In the genomic region with DNA sequence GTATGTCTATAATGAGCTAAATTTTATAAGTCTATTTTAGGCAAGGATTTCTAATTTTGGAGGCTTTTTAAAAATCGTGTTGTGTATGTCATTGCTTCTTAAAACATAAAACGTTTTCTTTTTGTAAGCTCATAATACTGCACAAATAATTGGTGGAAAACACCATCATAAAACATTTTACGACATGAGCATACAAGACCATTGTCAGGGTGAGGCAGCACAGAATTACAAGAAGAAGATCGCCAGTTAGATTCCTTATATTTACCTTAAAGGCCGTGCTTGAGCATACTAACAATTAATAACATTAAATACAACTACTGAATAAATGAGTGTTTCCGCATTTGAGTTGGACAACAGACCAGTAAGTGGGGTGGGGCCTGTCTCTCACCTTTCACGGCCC, we compare ENCODE assay signal across 1 cellular context.
TF ChIP-seq lines count a peak whose summit lies in the region.

No MANE protein-coding gene starts in this region.

TF ChIP-seq in endothelial cell of umbilical vein, 7 proteins besides CTCF, POLR2A, EP300 and RAD21:
- no peak for TF ChIP-seq FOS (IDR thresholded peaks at IDR 0.05; ENCODE audit: borderline replicate concordance, insufficient read depth, low read length)
- no peak for TF ChIP-seq MYC (IDR thresholded peaks at IDR 0.05; ENCODE audit: low read depth, low read length)
- TF ChIP-seq EZH2 (IDR thresholded peaks at IDR 0.05; ENCODE audit: borderline replicate concordance, low read depth, low read length, severe bottlenecking) = no peak
- TF ChIP-seq, protein P1, sequence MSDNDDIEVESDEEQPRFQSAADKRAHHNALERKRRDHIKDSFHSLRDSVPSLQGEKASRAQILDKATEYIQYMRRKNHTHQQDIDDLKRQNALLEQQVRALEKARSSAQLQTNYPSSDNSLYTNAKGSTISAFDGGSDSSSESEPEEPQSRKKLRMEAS (IDR thresholded peaks at IDR 0.05; ENCODE audit: insufficient read depth, insufficient read length) = no peak
- no peak for TF ChIP-seq JUN (IDR thresholded peaks at IDR 0.05; ENCODE audit: borderline replicate concordance, insufficient read depth, insufficient read length, low read depth)
- no peak for TF ChIP-seq GATA2 (IDR thresholded peaks at IDR 0.05; ENCODE audit: insufficient read depth, insufficient read length, low read depth, low read length)
- TF ChIP-seq POLR2AphosphoS5 (IDR thresholded peaks at IDR 0.05; ENCODE audit: insufficient read depth, low read depth, low read length) = no peak
TF ChIP-seq in endothelial cell of umbilical vein: peak in this region for 0.
